In the genomic region with DNA sequence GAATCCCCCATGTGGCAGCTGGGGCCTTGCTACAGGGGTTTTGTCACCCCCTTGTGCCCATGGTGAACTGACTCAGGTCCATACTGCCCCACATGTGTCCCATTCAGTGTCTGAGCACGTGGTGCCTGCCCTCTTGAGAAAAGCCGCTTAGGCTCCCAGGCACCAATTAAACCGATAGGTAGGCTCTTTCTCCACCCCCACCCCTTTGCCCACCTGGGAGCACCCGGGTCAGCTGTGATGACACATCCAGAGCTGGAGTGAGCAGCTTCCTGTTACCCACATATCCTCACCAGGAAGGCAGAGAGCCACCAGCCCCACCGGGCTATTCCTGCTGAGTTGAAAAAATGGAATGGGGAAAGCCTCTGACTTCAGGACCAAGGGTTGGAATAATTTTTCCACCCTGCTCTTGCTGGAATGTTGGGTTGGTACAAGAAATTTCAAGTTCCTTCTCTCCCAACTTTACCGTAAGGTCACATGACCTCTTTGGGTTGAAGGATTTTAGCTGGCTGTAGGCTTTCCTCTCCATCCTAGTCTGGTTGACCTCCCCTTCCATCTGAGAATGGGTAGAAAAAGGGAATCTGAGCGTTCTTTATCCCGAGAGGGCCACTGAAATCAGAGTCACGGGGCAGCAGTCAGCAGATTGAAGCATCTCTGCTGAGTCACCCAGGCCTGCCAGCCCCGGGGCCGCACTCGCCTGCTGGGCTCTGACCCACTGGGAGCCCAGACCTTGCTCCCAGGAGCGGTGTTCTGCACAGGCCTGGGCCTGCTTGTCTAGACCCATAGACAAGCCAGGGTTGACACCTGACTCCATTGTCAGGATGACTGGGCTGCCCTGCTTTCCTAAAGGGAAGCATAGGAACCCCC, we compare ENCODE assay signal across 2 cellular contexts.
A peak's percentile ranks its signal among the peaks of the same experiment; 100 is the strongest.
TF ChIP-seq lines count a peak whose summit lies in the region.

No MANE protein-coding gene starts in this region.

TF ChIP-seq in HCT116, 20 proteins besides CTCF, POLR2A, EP300 and RAD21 (continued from another document):
- TF ChIP-seq, protein P1, sequence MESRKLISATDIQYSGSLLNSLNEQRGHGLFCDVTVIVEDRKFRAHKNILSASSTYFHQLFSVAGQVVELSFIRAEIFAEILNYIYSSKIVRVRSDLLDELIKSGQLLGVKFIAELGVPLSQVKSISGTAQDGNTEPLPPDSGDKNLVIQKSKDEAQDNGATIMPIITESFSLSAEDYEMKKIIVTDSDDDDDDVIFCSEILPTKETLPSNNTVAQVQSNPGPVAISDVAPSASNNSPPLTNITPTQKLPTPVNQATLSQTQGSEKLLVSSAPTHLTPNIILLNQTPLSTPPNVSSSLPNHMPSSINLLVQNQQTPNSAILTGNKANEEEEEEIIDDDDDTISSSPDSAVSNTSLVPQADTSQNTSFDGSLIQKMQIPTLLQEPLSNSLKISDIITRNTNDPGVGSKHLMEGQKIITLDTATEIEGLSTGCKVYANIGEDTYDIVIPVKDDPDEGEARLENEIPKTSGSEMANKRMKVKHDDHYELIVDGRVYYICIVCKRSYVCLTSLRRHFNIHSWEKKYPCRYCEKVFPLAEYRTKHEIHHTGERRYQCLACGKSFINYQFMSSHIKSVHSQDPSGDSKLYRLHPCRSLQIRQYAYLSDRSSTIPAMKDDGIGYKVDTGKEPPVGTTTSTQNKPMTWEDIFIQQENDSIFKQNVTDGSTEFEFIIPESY (IDR thresholded peaks at IDR 0.05; ENCODE audit: extremely low read depth, insufficient replicate concordance, low read length): no peak
- TF ChIP-seq POLR2AphosphoS5 (IDR thresholded peaks at IDR 0.05; ENCODE audit: low read depth, low read length) (no peak), EZH2 (IDR thresholded peaks at IDR 0.05) (no peak), ELF1 (IDR thresholded peaks at IDR 0.05; ENCODE audit: borderline replicate concordance, low read depth) (no peak), SRF (IDR thresholded peaks at IDR 0.05; ENCODE audit: low read depth) (no peak), EZH2phosphoT487 (IDR thresholded peaks at IDR 0.05; ENCODE audit: borderline replicate concordance) (no peak), ZNF274 (IDR thresholded peaks at IDR 0.05; ENCODE audit: low read depth, low read length) (no peak), SIN3A (IDR thresholded peaks at IDR 0.05; ENCODE audit: low read depth) (no peak), JUND (IDR thresholded peaks at IDR 0.05) (peak; percentile 16), EGR1 (IDR thresholded peaks at IDR 0.05; ENCODE audit: low read depth) (no peak), ZFX (IDR thresholded peaks at IDR 0.05) (no peak), CBX3 (IDR thresholded peaks at IDR 0.05; ENCODE audit: low read depth) (no peak), SP1 (IDR thresholded peaks at IDR 0.05; ENCODE audit: low read depth) (peak; percentile 8; the same call in 1 of the 2 replicates)
- TF ChIP-seq, protein P2, sequence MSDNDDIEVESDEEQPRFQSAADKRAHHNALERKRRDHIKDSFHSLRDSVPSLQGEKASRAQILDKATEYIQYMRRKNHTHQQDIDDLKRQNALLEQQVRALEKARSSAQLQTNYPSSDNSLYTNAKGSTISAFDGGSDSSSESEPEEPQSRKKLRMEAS (IDR thresholded peaks at IDR 0.05): peak; percentile 17; the same call in 1 of the 2 replicates
- TF ChIP-seq, protein P3, sequence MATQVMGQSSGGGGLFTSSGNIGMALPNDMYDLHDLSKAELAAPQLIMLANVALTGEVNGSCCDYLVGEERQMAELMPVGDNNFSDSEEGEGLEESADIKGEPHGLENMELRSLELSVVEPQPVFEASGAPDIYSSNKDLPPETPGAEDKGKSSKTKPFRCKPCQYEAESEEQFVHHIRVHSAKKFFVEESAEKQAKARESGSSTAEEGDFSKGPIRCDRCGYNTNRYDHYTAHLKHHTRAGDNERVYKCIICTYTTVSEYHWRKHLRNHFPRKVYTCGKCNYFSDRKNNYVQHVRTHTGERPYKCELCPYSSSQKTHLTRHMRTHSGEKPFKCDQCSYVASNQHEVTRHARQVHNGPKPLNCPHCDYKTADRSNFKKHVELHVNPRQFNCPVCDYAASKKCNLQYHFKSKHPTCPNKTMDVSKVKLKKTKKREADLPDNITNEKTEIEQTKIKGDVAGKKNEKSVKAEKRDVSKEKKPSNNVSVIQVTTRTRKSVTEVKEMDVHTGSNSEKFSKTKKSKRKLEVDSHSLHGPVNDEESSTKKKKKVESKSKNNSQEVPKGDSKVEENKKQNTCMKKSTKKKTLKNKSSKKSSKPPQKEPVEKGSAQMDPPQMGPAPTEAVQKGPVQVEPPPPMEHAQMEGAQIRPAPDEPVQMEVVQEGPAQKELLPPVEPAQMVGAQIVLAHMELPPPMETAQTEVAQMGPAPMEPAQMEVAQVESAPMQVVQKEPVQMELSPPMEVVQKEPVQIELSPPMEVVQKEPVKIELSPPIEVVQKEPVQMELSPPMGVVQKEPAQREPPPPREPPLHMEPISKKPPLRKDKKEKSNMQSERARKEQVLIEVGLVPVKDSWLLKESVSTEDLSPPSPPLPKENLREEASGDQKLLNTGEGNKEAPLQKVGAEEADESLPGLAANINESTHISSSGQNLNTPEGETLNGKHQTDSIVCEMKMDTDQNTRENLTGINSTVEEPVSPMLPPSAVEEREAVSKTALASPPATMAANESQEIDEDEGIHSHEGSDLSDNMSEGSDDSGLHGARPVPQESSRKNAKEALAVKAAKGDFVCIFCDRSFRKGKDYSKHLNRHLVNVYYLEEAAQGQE (IDR thresholded peaks at IDR 0.05; ENCODE audit: low read depth): no peak

TF ChIP-seq in SK-N-SH treated with all-trans-retinoic acid at 6 μM for 48 hours, 23 proteins besides CTCF, POLR2A, EP300 and RAD21 (continued from another document):
- TF ChIP-seq, protein P4, sequence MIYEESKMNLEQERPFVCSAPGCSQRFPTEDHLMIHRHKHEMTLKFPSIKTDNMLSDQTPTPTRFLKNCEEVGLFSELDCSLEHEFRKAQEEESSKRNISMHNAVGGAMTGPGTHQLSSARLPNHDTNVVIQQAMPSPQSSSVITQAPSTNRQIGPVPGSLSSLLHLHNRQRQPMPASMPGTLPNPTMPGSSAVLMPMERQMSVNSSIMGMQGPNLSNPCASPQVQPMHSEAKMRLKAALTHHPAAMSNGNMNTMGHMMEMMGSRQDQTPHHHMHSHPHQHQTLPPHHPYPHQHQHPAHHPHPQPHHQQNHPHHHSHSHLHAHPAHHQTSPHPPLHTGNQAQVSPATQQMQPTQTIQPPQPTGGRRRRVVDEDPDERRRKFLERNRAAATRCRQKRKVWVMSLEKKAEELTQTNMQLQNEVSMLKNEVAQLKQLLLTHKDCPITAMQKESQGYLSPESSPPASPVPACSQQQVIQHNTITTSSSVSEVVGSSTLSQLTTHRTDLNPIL (CRISPR knock-in tag; IDR thresholded peaks at IDR 0.05; ENCODE audit: low read depth): no peak
- TF ChIP-seq GLIS3 (CRISPR knock-in tag; IDR thresholded peaks at IDR 0.05) (no peak), ZNF8 (CRISPR knock-in tag; IDR thresholded peaks at IDR 0.05) (no peak), ZNF70 (CRISPR knock-in tag; IDR thresholded peaks at IDR 0.05) (no peak), TCF4 (CRISPR knock-in tag; IDR thresholded peaks at IDR 0.05; ENCODE audit: borderline replicate concordance) (no peak), ZFP3 (CRISPR knock-in tag; IDR thresholded peaks at IDR 0.05) (no peak), SNAI2 (CRISPR knock-in tag; IDR thresholded peaks at IDR 0.05) (no peak)
- TF ChIP-seq, protein P5, sequence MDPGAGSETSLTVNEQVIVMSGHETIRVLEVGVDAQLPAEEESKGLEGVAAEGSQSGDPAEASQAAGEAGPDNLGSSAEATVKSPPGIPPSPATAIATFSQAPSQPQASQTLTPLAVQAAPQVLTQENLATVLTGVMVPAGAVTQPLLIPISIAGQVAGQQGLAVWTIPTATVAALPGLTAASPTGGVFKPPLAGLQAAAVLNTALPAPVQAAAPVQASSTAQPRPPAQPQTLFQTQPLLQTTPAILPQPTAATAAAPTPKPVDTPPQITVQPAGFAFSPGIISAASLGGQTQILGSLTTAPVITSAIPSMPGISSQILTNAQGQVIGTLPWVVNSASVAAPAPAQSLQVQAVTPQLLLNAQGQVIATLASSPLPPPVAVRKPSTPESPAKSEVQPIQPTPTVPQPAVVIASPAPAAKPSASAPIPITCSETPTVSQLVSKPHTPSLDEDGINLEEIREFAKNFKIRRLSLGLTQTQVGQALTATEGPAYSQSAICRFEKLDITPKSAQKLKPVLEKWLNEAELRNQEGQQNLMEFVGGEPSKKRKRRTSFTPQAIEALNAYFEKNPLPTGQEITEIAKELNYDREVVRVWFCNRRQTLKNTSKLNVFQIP (CRISPR knock-in tag; IDR thresholded peaks at IDR 0.05; ENCODE audit: borderline replicate concordance, low read depth): no peak
